ENCODE assay signal across 8 cellular contexts in the genomic region with DNA sequence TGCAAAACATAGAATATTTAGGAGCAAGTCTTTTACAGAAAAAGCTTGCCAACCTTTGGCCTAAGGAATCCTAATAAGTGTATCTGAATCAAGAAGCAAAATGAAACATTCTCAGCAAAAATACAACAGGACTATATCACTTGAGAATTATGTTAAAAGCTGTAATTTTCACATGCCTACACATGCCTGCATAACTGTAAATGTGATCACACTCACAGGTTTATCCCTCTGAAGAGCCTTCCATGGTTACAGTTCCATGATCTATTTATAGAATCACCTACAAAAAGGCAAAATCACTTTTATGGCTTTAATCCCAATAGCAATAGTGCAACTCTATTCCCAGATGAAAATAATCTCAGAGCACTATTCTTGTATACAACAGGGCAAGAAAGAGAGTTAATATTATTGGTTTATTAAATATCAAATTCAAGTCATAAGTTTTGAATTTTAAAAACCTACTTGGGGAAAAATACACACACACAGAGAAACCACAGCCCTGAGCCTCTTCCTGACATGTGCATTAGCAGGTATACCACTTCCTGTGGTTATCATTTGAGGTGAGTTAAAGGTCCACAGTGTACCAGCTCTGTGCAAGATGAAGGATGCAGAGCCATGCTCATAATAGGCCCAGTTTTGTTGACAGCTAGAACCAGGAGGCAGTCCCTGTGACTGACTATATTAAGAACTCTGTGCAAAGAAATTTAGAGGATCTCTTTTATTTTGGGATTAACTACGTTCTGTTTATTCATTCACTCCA.
DNase-seq lines count a peak whose midpoint lies in the region; ATAC-seq and TF ChIP-seq lines count a peak whose summit lies in the region.

No MANE protein-coding gene starts in this region.

- H3K36me3 ChIP-seq in gastroesophageal sphincter (no peaks in the 10 kb centered on the region), thymus (ENCODE audit: control insufficient read depth, insufficient read depth) (no peaks in the 10 kb centered on the region)

- no peak for TF ChIP-seq EP300 in gastroesophageal sphincter (IDR thresholded peaks at IDR 0.05)

- no peaks in the 10 kb centered on the region for H3K9me3 ChIP-seq in gastroesophageal sphincter
- no peaks in the 10 kb centered on the region for H3K9me3 ChIP-seq in thymus (ENCODE audit: control insufficient read depth)

- H3K27ac ChIP-seq in gastroesophageal sphincter = peak overlapping the region; percentile 67 to 89 (median 76)
- H3K27ac ChIP-seq in thymus (ENCODE audit: low read depth) = peak overlapping the region; percentile 90

- 8 to 25% methylated on average over 1 of the region's 1 CpG for WGBS in gastroesophageal sphincter (ENCODE audit: low coverage in 1 of 2), 2 donors
- WGBS in thymus = 7% methylated on average over 1 of the region's 1 CpG

- TF ChIP-seq CTCF in gastroesophageal sphincter (IDR thresholded peaks at IDR 0.05) = no peak

- H3K4me3 ChIP-seq in gastroesophageal sphincter = no peak overlapping the region
- no peak overlapping the region for H3K4me3 ChIP-seq in thymus (ENCODE audit: low read length)

- no peak for TF ChIP-seq POLR2A in gastroesophageal sphincter (IDR thresholded peaks at IDR 0.05)

- H3K27me3 ChIP-seq in gastroesophageal sphincter = no peaks in the 10 kb centered on the region
- H3K27me3 ChIP-seq in thymus (ENCODE audit: control insufficient read depth, insufficient read depth) = no peaks in the 10 kb centered on the region

- DNase-seq in T-helper 22 cell (ENCODE audit: low read depth) = peak; percentile 34
- DNase-seq in SKM-1 (lab: John Stamatoyannopoulos, UW; ENCODE audit: unreplicated experiment) = no peak
- no peak for DNase-seq in OCI-M2 (lab: John Stamatoyannopoulos, UW; ENCODE audit: unreplicated experiment)
- no peak for DNase-seq in SK-N-DZ (ENCODE audit: low spot score)

- ATAC-seq in GM18861 (IDR thresholded peaks at IDR 0.05; ENCODE audit: unreplicated experiment) (peak; percentile 99), HG02884 (IDR thresholded peaks at IDR 0.05; ENCODE audit: unreplicated experiment) (peak; percentile 93), gastroesophageal sphincter (peak; percentile 68)

- H3K4me1 ChIP-seq in gastroesophageal sphincter (peaks cover 6 to 61% (median 16%) of the 10 kb centered on the region in 3 donors), thymus (ENCODE audit: control insufficient read depth, insufficient read depth, low read length) (peaks cover 25% of the 10 kb centered on the region)
